ENCODE assay signal across 11 cellular contexts in genomic region chr2:65380243-65380642, GRCh38.
"Had no signal": no experiment of that assay in that cellular context is flagged by ENCODE, and none has a peak within 500 bp of the region (broad histone marks: within the 10 kb centered on the region; RNA-seq: fewer than 3 reads in every experiment).

No MANE protein-coding gene starts in this region.

- H3K27ac ChIP-seq: esophagus muscularis mucosa, left ventricle myocardium inferior, ovary, skin epidermis, tibial nerve had no signal

- ATAC-seq: activated T-cell treated with anti-CD3 and anti-CD28 coated beads, Interleukin-2, amount 50 U/mL, for 4 hours had no signal

- H3K9me3 ChIP-seq: esophagus muscularis mucosa, left ventricle myocardium inferior, ovary, tibial nerve had no signal

- H3K27me3 ChIP-seq: esophagus muscularis mucosa, ovary, tibial nerve had no signal

- DNase-seq: activated CD4-positive, alpha-beta T cell treated with anti-CD3 and anti-CD28 coated beads, Interleukin-2, amount 50 U/mL, for 4 hours; activated CD4-positive, CD25-positive, alpha-beta regulatory T cell treated with anti-CD3 and anti-CD28 coated beads, Interleukin-2, amount 50 U/mL, for 72 hours; activated gamma-delta T cell; activated T-cell treated with anti-CD3 and anti-CD28 coated beads, Interleukin-2, amount 50 U/mL, for 4 hours; amygdala; left ventricle myocardium inferior; mesendoderm; ovary had no signal

- H3K4me3 ChIP-seq: esophagus muscularis mucosa, left ventricle myocardium inferior, ovary, skin epidermis, tibial nerve had no signal

- H3K36me3 ChIP-seq: esophagus muscularis mucosa, left ventricle myocardium inferior, ovary had no signal
